In the genomic region with DNA sequence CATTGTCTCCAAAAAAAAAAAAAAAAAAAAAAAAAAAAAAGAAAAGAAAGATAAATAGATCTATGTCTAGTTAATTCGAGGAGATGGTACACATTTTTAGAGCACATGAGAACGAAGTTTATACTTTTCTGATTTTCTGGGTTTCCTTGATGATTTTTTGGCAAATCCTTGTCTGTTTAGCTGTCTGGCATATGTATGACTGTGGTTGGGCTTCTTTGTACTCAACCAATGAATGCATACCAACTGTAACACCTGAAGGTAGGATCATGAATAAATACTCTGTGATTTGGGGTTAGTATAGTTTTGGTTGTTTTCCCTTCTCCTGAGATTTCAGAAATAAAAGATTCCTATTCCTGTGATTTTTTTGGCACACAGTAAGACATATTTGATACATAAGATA, we compare ENCODE assay signal across 19 cellular contexts.
DNase-seq lines count a peak whose midpoint lies in the region; ATAC-seq and TF ChIP-seq lines count a peak whose summit lies in the region.
"Had no signal": no experiment of that assay in that cellular context is flagged by ENCODE, and none has a peak within 500 bp of the region (broad histone marks: within the 10 kb centered on the region; RNA-seq: fewer than 3 reads in every experiment).

No MANE protein-coding gene starts in this region.

- peaks cover 15% of the 10 kb centered on the region for H3K9me3 Mint-ChIP-seq in endodermal cell

- peaks cover 25% of the 10 kb centered on the region for H3K4me1 Mint-ChIP-seq in endodermal cell

- H3K9ac ChIP-seq in GM23248 = no peak overlapping the region
- H3K9ac ChIP-seq in endodermal cell (ENCODE audit: extremely low read depth, low read length, poor library complexity, severe bottlenecking) = no peak overlapping the region
- H3K9ac ChIP-seq in mesendoderm (ENCODE audit: low read length) = no peak overlapping the region

- no peak overlapping the region for H2BK15ac ChIP-seq in mesendoderm (replicated peaks; ENCODE audit: low read depth)

- H3K79me2 ChIP-seq in GM23248 (ENCODE audit: insufficient read depth) = peaks cover 94% of the 10 kb centered on the region
- H3K79me2 ChIP-seq in mesendoderm (ENCODE audit: control insufficient read depth, insufficient read depth, low read length) = peaks cover 4% of the 10 kb centered on the region

- H3K4me1 ChIP-seq in GM23248 (ENCODE audit: insufficient read depth) = peaks cover 45% of the 10 kb centered on the region
- H3K4me1 ChIP-seq in endodermal cell (ENCODE audit: control insufficient read depth, insufficient read depth, low read length) = peaks cover 5% of the 10 kb centered on the region
- peaks cover 5% of the 10 kb centered on the region for H3K4me1 ChIP-seq in mesendoderm (ENCODE audit: control insufficient read depth, low read depth, low read length)
- peaks cover 0 to 26% (median 18%) of the 10 kb centered on the region in 4 donors for H3K4me1 ChIP-seq in transverse colon

- WGBS in GM23248 (ENCODE audit: low coverage in 1 of 2, low lambda C conversion rate in 2 of 2, missing lambda C conversion rate in 2 of 2), 2 experiments = 60% methylated on average over 2 of the region's 2 CpGs
- WGBS in endodermal cell (ENCODE audit: insufficient coverage in 1 of 2, insufficient read length in 1 of 2), 2 experiments = 84 to 100% methylated on average over 2 of the region's 2 CpGs
- WGBS in mesendoderm (ENCODE audit: extremely low coverage, insufficient coverage, low lambda C conversion rate) = no CpG with 5 or more reads among the region's 2 CpGs
- 80% methylated on average over 2 of the region's 2 CpGs; no CpG with 5 or more reads in 1 of the 2 donors for WGBS in transverse colon (ENCODE audit: low coverage in 1 of 2), 2 donors

- H3K27ac ChIP-seq in GM23248 (no peak overlapping the region), endodermal cell (ENCODE audit: low read depth, low read length) (no peak overlapping the region), mesendoderm (ENCODE audit: low read depth, low read length) (no peak overlapping the region), transverse colon (no peak overlapping the region)

- no peak overlapping the region for H3K56ac ChIP-seq in mesendoderm (ENCODE audit: low read length)

- H3K79me1 ChIP-seq in mesendoderm (ENCODE audit: low read length) = peaks cover 3% of the 10 kb centered on the region

- no peak overlapping the region for H2BK120ac ChIP-seq in mesendoderm (ENCODE audit: low read depth, low read length)

- intact Hi-C loops in transverse colon (cut with DNase I; ENCODE audit: low total_unique reads) = no loop called here

- no peak overlapping the region for H2AFZ ChIP-seq in GM23248

- peaks cover 9% of the 10 kb centered on the region for H3K36me3 Mint-ChIP-seq in endodermal cell (ENCODE audit: low read depth)

- H3K4me2 ChIP-seq in GM23248 (ENCODE audit: unreplicated experiment) (no peak overlapping the region), mesendoderm (ENCODE audit: low read length) (no peak overlapping the region)

- no peak overlapping the region for H2BK5ac ChIP-seq in mesendoderm (ENCODE audit: low read length)

- no peak overlapping the region for H3K18ac ChIP-seq in mesendoderm (ENCODE audit: low read length)

- no peak overlapping the region for H3K4ac ChIP-seq in mesendoderm (ENCODE audit: low read depth, low read length)

- in situ Hi-C loops in GM23248 (cut with MboI) = no loop called here
- in situ Hi-C loops in transverse colon (cut with MboI; ENCODE audit: low pct_ligation_motif_present in 1 of 4, low pct_unique_long_range_greater_than_20kb in 1 of 4, low sequenced_read_pairs in 3 of 4) = no loop called here

- H3K27me3 ChIP-seq in GM23248 (replicated peaks; ENCODE audit: insufficient read depth) (no peaks in the 10 kb centered on the region), endodermal cell (ENCODE audit: control insufficient read depth, insufficient read depth, low read length, poor library complexity, severe bottlenecking) (no peaks in the 10 kb centered on the region), mesendoderm (ENCODE audit: insufficient read depth, low read length, poor library complexity) (no peaks in the 10 kb centered on the region), transverse colon (no peaks in the 10 kb centered on the region)
- H3K27me3 ChIP-seq: right lobe of liver had no signal

- H3K23ac ChIP-seq in mesendoderm (ENCODE audit: low read length) = no peak overlapping the region

- H3K4me3 ChIP-seq in GM23248 = no peak overlapping the region
- no peak overlapping the region for H3K4me3 ChIP-seq in endodermal cell (ENCODE audit: low read length)
- H3K4me3 ChIP-seq in mesendoderm (ENCODE audit: low read length) = no peak overlapping the region
- H3K4me3 ChIP-seq in transverse colon = no peak overlapping the region
- H3K4me3 ChIP-seq: right lobe of liver had no signal

- H4K5ac ChIP-seq in mesendoderm (ENCODE audit: low read length) = no peak overlapping the region

- H3F3A ChIP-seq in GM23248 (ENCODE audit: insufficient read depth) = peaks cover 38% of the 10 kb centered on the region

- H3K27me3 Mint-ChIP-seq in endodermal cell (ENCODE audit: insufficient read depth) = no peaks in the 10 kb centered on the region

- no peak for TF ChIP-seq EP300 in transverse colon (IDR thresholded peaks at IDR 0.05; ENCODE audit: low read depth)

- H3K9me3 ChIP-seq in GM23248 (ENCODE audit: low read depth) (no peaks in the 10 kb centered on the region), endodermal cell (ENCODE audit: control insufficient read depth, low read length) (peaks cover 15% of the 10 kb centered on the region), transverse colon (no peaks in the 10 kb centered on the region)
- H3K9me3 ChIP-seq: right lobe of liver had no signal

- TF ChIP-seq CTCF in endodermal cell (conservative IDR thresholded peaks at IDR 0.05) (no peak), transverse colon (IDR thresholded peaks at IDR 0.05) (no peak)

- peaks cover 44% of the 10 kb centered on the region; the same call in 1 of the 2 replicates for H4K20me1 ChIP-seq in GM23248 (ENCODE audit: insufficient read depth)

- H3K4me3 Mint-ChIP-seq in endodermal cell = no peak overlapping the region
- H3K4me3 Mint-ChIP-seq: CD8-positive, alpha-beta memory T cell had no signal

- no peak for ATAC-seq in HG03135 (IDR thresholded peaks at IDR 0.05; ENCODE audit: unreplicated experiment)

- no peaks in the 10 kb centered on the region for H3K9me2 ChIP-seq in GM23248 (ENCODE audit: insufficient read depth)

- peak overlapping the region; percentile 24 for H3K27ac Mint-ChIP-seq in endodermal cell
- H3K27ac Mint-ChIP-seq: CD8-positive, alpha-beta memory T cell had no signal

- no peaks in the 10 kb centered on the region for H3K36me3 ChIP-seq in GM23248 (ENCODE audit: low read depth)
- no peaks in the 10 kb centered on the region for H3K36me3 ChIP-seq in endodermal cell (ENCODE audit: control insufficient read depth, insufficient read depth, low read length)
- no peaks in the 10 kb centered on the region for H3K36me3 ChIP-seq in mesendoderm (ENCODE audit: control insufficient read depth, insufficient read depth, low read length)
- H3K36me3 ChIP-seq in transverse colon = no peaks in the 10 kb centered on the region
- H3K36me3 ChIP-seq: right lobe of liver had no signal

- DNase-seq in GM23248 (peak; percentile 30), M059J (ENCODE audit: low read depth) (peak; percentile 32), endodermal cell (no peak), mesendoderm (peak; percentile 37), transverse colon (no peak), Kasumi-1 (lab: John Stamatoyannopoulos, UW) (no peak), NCI-H526 treated with DMSO at 0.1 percent for 48 hours (lab: John Stamatoyannopoulos, UW) (no peak)
- DNase-seq: activated CD4-positive, CD25-positive, alpha-beta regulatory T cell treated with anti-CD3 and anti-CD28 coated beads, Interleukin-2, amount 50 U/mL, for 72 hours; CD8-positive, alpha-beta memory T cell; head of caudate nucleus; Karpas-422; NCI-H1417; NCI-H345; NK-92 treated with Interleukin-12 subunit alpha and Interleukin-12 subunit beta, amount 100 ng/mL, for 24 hours; occipital lobe; right lobe of liver; RPMI8226; stimulated activated naive CD4-positive, alpha-beta T cell had no signal

- no peak overlapping the region for H2AK5ac ChIP-seq in mesendoderm (ENCODE audit: low read length)

- H4K8ac ChIP-seq in mesendoderm (ENCODE audit: low read depth, low read length) = no peak overlapping the region

- TF ChIP-seq POLR2A in transverse colon (IDR thresholded peaks at IDR 0.05) = no peak

Comparison
In these comparisons a context has a peak if more than half of its experiments do, and no peak if none do; other contexts are left out.
1. DNase-seq: peak in GM23248 (single experiment), M059J (single experiment) and mesendoderm (single experiment); none in endodermal cell (single experiment), transverse colon (single experiment), Kasumi-1 (0 of 2) and NCI-H526 treated with DMSO at 0.1 percent for 48 hours (single experiment).